Comparison of ENCODE assay signal across 12 cellular contexts in genomic region chr5:93092349-93093105, GRCh38.
DNase-seq lines count a peak whose midpoint lies in the region; ATAC-seq and TF ChIP-seq lines count a peak whose summit lies in the region.
"Had no signal": no experiment of that assay in that cellular context is flagged by ENCODE, and none has a peak within 500 bp of the region (broad histone marks: within the 10 kb centered on the region; RNA-seq: fewer than 3 reads in every experiment).

No MANE protein-coding gene starts in this region.

- TF ChIP-seq CTCF in cardiac muscle cell (IDR thresholded peaks at IDR 0.05; ENCODE audit: low read depth, low read length): peak; percentile 52
- peak in 4 of 12 donors; percentile 26 to 40 (median 33) for TF ChIP-seq CTCF in heart left ventricle (IDR thresholded peaks at IDR 0.05)
- 0 out of 2 replicates have a peak, but pooled peaks have one; percentile 6 for TF ChIP-seq CTCF in RWPE1 (conservative IDR thresholded peaks at IDR 0.05; ENCODE audit: low read depth)
- peak; percentile 53 for TF ChIP-seq CTCF in fibroblast of pulmonary artery (IDR thresholded peaks at IDR 0.05; ENCODE audit: low read length, missing control alignments)
- no peak for TF ChIP-seq CTCF in activated CD8-positive, alpha-beta T cell treated with anti-CD3 and anti-CD28 coated beads for 36 hours (IDR thresholded peaks at IDR 0.05)

- H3K27ac ChIP-seq in cardiac muscle cell (no peak overlapping the region), heart left ventricle (no peak overlapping the region), RWPE1 (no peak overlapping the region)
- H3K27ac ChIP-seq: KMS-11 had no signal

- H3K9me3 Mint-ChIP-seq in activated CD8-positive, alpha-beta T cell treated with anti-CD3 and anti-CD28 coated beads for 36 hours: peaks cover 7% of the 10 kb centered on the region

- H3K4me3 ChIP-seq in cardiac muscle cell: no peak overlapping the region
- no peak overlapping the region for H3K4me3 ChIP-seq in heart left ventricle
- no peak overlapping the region for H3K4me3 ChIP-seq in fibroblast of pulmonary artery (replicated peaks; ENCODE audit: low read depth, low read length)

- intact Hi-C loops in heart left ventricle (cut with DNase I): loop anchor here in 3 of 10 donors (5.0 to 10.0 kb wide), 2 partner anchors 490 to 492 kb away; partner anchors contain the start of genes NR2F1 (in 3 of the 3) and NR2F1-AS1 (in 3 of the 3)
- intact Hi-C loops in activated CD8-positive, alpha-beta T cell treated with anti-CD3 and anti-CD28 coated beads for 36 hours (cut with micrococcal nuclease): no loop called here

- H3K9me3 ChIP-seq in cardiac muscle cell (ENCODE audit: low read depth): no peaks in the 10 kb centered on the region
- no peaks in the 10 kb centered on the region for H3K9me3 ChIP-seq in heart left ventricle

- no peak overlapping the region for H3K27ac Mint-ChIP-seq in activated CD8-positive, alpha-beta T cell treated with anti-CD3 and anti-CD28 coated beads for 36 hours

- CTCF ChIA-PET in RWPE1 (lab: Yijun Ruan, JAX): interaction anchor here (0.6 to 1.3 kb wide), 10 partner anchors 8 to 802 kb away, joined by 3 to 9 read pairs (median 3); no protein-coding TSS in a partner anchor
- CTCF ChIA-PET in activated CD8-positive, alpha-beta T cell treated with anti-CD3 and anti-CD28 coated beads for 36 hours (lab: Charles Lee): no interaction called here

- peak in 1 of 2 donors; percentile 75 for DNase-seq in cardiac muscle cell (ENCODE audit: low read depth in 1 of 2, low spot score in 1 of 2)
- no peak for DNase-seq in heart left ventricle
- DNase-seq in RWPE1 (ENCODE audit: low spot score): peak; percentile 17
- peak; percentile 78 for DNase-seq in fibroblast of pulmonary artery (ENCODE audit: low read depth)
- peak; percentile 55 for DNase-seq in superior temporal gyrus (ENCODE audit: extremely low spot score)
- DNase-seq in GDM1 (lab: John Stamatoyannopoulos, UW): no peak
- no peak for DNase-seq in activated CD8-positive, alpha-beta T cell treated with anti-CD3 and anti-CD28 coated beads for 36 hours
- DNase-seq: Calu3, T-helper 1 cell had no signal

- no peaks in the 10 kb centered on the region for H3K36me3 ChIP-seq in cardiac muscle cell
- no peaks in the 10 kb centered on the region for H3K36me3 ChIP-seq in heart left ventricle

- POLR2A ChIA-PET in RWPE1 (lab: Yijun Ruan, JAX; ENCODE audit: low non-redundant PET): interaction anchor here (0.7 kb wide), 1 partner anchor 316 kb away, joined by 3 read pairs; no protein-coding TSS in a partner anchor
- POLR2A ChIA-PET in activated CD8-positive, alpha-beta T cell treated with anti-CD3 and anti-CD28 coated beads for 36 hours (lab: Charles Lee): interaction anchor here (0.6 kb wide), 1 partner anchor 248 kb away, joined by 3 read pairs; no protein-coding TSS in a partner anchor

- TF ChIP-seq POLR2A in heart left ventricle (IDR thresholded peaks at IDR 0.05): no peak

- no peaks in the 10 kb centered on the region for H3K36me3 Mint-ChIP-seq in activated CD8-positive, alpha-beta T cell treated with anti-CD3 and anti-CD28 coated beads for 36 hours (ENCODE audit: low read depth)

- no peak for ATAC-seq in heart left ventricle
- no peak for ATAC-seq in HG03520 (IDR thresholded peaks at IDR 0.05; ENCODE audit: unreplicated experiment)
- no peak for ATAC-seq in activated CD8-positive, alpha-beta T cell treated with anti-CD3 and anti-CD28 coated beads for 36 hours
- ATAC-seq: esophagus mucosa had no signal

- WGBS in heart left ventricle, 4 donors: 83 to 91% (median 87%) methylated on average over 2 of the region's 2 CpGs

- H3K4me1 ChIP-seq in cardiac muscle cell (ENCODE audit: low read depth) (no peaks in the 10 kb centered on the region), heart left ventricle (peaks cover 0 to 13% (median 1%) of the 10 kb centered on the region in 12 donors)

- no peaks in the 10 kb centered on the region for H3K27me3 Mint-ChIP-seq in activated CD8-positive, alpha-beta T cell treated with anti-CD3 and anti-CD28 coated beads for 36 hours

- H3K4me1 Mint-ChIP-seq in activated CD8-positive, alpha-beta T cell treated with anti-CD3 and anti-CD28 coated beads for 36 hours (ENCODE audit: low read depth): no peaks in the 10 kb centered on the region

- H3K27me3 ChIP-seq in cardiac muscle cell (peaks cover 63% of the 10 kb centered on the region), heart left ventricle (no peaks in the 10 kb centered on the region)

- H3K4me3 Mint-ChIP-seq in activated CD8-positive, alpha-beta T cell treated with anti-CD3 and anti-CD28 coated beads for 36 hours: no peak overlapping the region

Comparison
In these comparisons a context has a peak if more than half of its experiments do, and no peak if none do; other contexts are left out.
1. DNase-seq: peak in RWPE1 (single experiment), fibroblast of pulmonary artery (single experiment) and superior temporal gyrus (single experiment); none in heart left ventricle (0 of 5), GDM1 (single experiment) and activated CD8-positive, alpha-beta T cell treated with anti-CD3 and anti-CD28 coated beads for 36 hours (single experiment).